In the genomic region with DNA sequence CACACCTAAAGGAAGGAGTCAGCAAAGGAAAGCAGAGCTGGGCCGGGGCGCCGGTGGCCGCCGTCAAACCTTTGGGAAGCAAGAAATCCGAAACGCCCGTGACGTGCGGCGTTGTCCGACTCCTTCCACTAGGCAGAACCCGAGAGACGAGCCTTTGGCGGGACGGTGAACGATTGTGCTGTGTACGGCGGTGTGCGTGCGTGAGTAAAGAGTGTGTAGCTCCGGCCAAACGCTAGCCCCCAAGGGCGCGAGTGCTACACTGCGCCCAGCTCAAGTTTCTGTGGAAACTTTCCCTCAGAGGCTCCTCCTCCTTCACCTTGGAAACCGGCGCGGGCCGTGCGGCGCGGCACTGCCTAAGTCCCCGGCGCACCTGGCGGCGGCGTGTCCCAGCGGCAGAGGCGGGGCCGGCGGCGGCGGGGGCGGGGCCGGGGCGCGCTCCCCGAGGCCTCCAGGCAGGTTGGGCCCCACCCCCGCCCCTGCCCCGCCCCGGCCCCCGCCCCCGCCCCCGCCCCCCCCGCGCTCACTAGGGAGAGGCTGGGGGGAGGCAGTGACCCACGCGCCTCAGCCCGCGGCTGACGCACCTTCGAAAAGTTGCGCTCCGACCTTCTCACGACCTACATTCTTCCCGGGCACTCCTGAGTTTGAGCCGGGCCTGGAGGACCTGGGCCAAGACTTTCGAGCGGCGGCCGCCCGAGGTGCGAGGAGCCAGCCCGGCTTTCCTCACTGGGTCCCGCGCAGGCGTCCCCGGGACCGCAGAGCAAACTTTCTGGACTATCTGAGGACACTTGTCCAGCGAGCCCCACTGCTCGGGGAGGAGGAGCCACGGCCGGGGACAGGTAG, we compare ENCODE assay signal across 8 cellular contexts.
DNase-seq lines count a peak whose midpoint lies in the region; ATAC-seq lines count a peak whose summit lies in the region.

A gene (plus strand): TSS at position 547 of the 840 bp plus-strand sequence. CDS start 157,084 bp downstream, outside the sequence.

- DNase-seq in NCI-H146 (lab: John Stamatoyannopoulos, UW) = peak; percentile 72
- DNase-seq in activated CD4-positive, CD25-positive, alpha-beta regulatory T cell treated with anti-CD3 and anti-CD28 coated beads, Interleukin-2, amount 50 U/mL, for 16 hours (ENCODE audit: low read depth, low spot score) = peak; percentile 47
- DNase-seq in cerebellar cortex (ENCODE audit: low spot score) = peak; percentile 79
- DNase-seq in kidney glomerular epithelial cell (lab: John Stamatoyannopoulos, UW) = peak; percentile 78
- peak; percentile 78 for DNase-seq in stimulated activated CD4-positive, alpha-beta T cell treated with anti-CD3 and anti-CD28 coated beads, Interleukin-1b, Interleukin-23, amount 100 ng/mL, for 48 hours
- no peak for DNase-seq in AML-193 (lab: John Stamatoyannopoulos, UW)

- peak; percentile 50 for ATAC-seq in GM18508 (IDR thresholded peaks at IDR 0.05; ENCODE audit: insufficient read depth, unreplicated experiment)
- ATAC-seq in HG02763 (IDR thresholded peaks at IDR 0.05; ENCODE audit: unreplicated experiment) = peak; percentile 90

Comparison
In these comparisons a context has a peak if more than half of its experiments do, and no peak if none do; other contexts are left out.
1. DNase-seq: peak in NCI-H146 (single experiment), activated CD4-positive, CD25-positive, alpha-beta regulatory T cell treated with anti-CD3 and anti-CD28 coated beads, Interleukin-2, amount 50 U/mL, for 16 hours (single experiment), cerebellar cortex (single experiment), kidney glomerular epithelial cell (single experiment) and stimulated activated CD4-positive, alpha-beta T cell treated with anti-CD3 and anti-CD28 coated beads, Interleukin-1b, Interleukin-23, amount 100 ng/mL, for 48 hours (single experiment); none in AML-193 (0 of 2).